Comparison of ENCODE assay signal across 10 cellular contexts in the genomic region with DNA sequence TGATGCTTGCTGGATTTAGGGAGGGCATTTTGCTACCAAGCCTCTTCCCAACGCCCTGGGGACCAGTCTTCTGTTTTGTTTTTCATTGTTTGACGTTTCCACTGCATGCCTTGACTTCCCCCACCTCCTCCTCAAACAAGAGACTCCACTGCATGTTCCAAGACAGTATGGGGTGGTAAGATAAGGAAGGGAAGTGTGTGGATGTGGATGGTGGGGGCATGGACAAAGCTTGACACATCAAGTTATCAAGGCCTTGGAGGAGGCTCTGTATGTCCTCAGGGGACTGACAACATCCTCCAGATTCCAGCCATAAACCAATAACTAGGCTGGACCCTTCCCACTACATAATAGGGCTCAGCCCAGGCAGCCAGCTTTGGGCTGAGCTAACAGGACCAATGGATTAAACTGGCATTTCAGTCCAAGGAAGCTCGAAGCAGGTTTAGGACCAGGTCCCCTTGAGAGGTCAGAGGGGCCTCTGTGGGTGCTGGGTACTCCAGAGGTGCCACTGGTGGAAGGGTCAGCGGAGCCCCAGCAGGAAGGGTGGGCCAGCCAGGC. TPM values are rescaled to one million over a fixed set of nuclear protein-coding genes. Genes with fewer than 3 reads are reported as not detected.
A peak's percentile ranks its signal among the peaks of the same experiment; 100 is the strongest.
DNase-seq lines count a peak whose midpoint lies in the region; ATAC-seq and TF ChIP-seq lines count a peak whose summit lies in the region.
"Had no signal": no experiment of that assay in that cellular context is flagged by ENCODE, and none has a peak within 500 bp of the region (broad histone marks: within the 10 kb centered on the region; RNA-seq: fewer than 3 reads in every experiment).

No MANE protein-coding gene starts in this region.

- no peak for ATAC-seq in natural killer cell treated with Interleukin-12 subunit alpha and Interleukin-12 subunit beta and Interleukin-15 and Interleukin-18, amount 100 ng/mL, for 72 hours

- H3K27me3 Mint-ChIP-seq in activated naive CD8-positive, alpha-beta T cell = no peaks in the 10 kb centered on the region
- no peaks in the 10 kb centered on the region for H3K27me3 Mint-ChIP-seq in activated naive CD8-positive, alpha-beta T cell treated with anti-CD3 and anti-CD28 coated beads for 36 hours
- H3K27me3 Mint-ChIP-seq in chondrocyte (ENCODE audit: low read depth) = no peaks in the 10 kb centered on the region
- H3K27me3 Mint-ChIP-seq in natural killer cell treated with Interleukin-12 subunit alpha and Interleukin-12 subunit beta and Interleukin-15 and Interleukin-18, amount 100 ng/mL, for 72 hours = no peaks in the 10 kb centered on the region
- H3K27me3 Mint-ChIP-seq in type B pancreatic cell = no peaks in the 10 kb centered on the region

- DNase-seq in activated naive CD8-positive, alpha-beta T cell treated with anti-CD3 and anti-CD28 coated beads for 36 hours = no peak
- DNase-seq in chondrocyte (ENCODE audit: low spot score) (no peak), type B pancreatic cell (ENCODE audit: extremely low spot score, unreplicated experiment) (no peak), GM19238 (ENCODE audit: insufficient read length, low spot score) (no peak), NCI-H226 (no peak)
- DNase-seq in natural killer cell treated with Interleukin-12 subunit alpha and Interleukin-12 subunit beta and Interleukin-15 and Interleukin-18, amount 100 ng/mL, for 72 hours (ENCODE audit: low spot score) = no peak
- no peak for DNase-seq in central memory CD4-positive, alpha-beta T cell

- peak overlapping the region; percentile 66 for H3K4me3 Mint-ChIP-seq in activated naive CD8-positive, alpha-beta T cell
- H3K4me3 Mint-ChIP-seq in activated naive CD8-positive, alpha-beta T cell treated with anti-CD3 and anti-CD28 coated beads for 36 hours = no peak overlapping the region
- H3K4me3 Mint-ChIP-seq in chondrocyte (ENCODE audit: unreplicated experiment) (no peak overlapping the region), type B pancreatic cell (peak overlapping the region; percentile 97)
- no peak overlapping the region for H3K4me3 Mint-ChIP-seq in natural killer cell treated with Interleukin-12 subunit alpha and Interleukin-12 subunit beta and Interleukin-15 and Interleukin-18, amount 100 ng/mL, for 72 hours

- no peaks in the 10 kb centered on the region for H3K36me3 Mint-ChIP-seq in activated naive CD8-positive, alpha-beta T cell
- peaks cover 26% of the 10 kb centered on the region for H3K36me3 Mint-ChIP-seq in activated naive CD8-positive, alpha-beta T cell treated with anti-CD3 and anti-CD28 coated beads for 36 hours
- H3K36me3 Mint-ChIP-seq in chondrocyte (ENCODE audit: low read depth) (peaks cover 8% of the 10 kb centered on the region), type B pancreatic cell (peaks cover 14% of the 10 kb centered on the region)
- H3K36me3 Mint-ChIP-seq in natural killer cell treated with Interleukin-12 subunit alpha and Interleukin-12 subunit beta and Interleukin-15 and Interleukin-18, amount 100 ng/mL, for 72 hours = no peaks in the 10 kb centered on the region

- no peaks in the 10 kb centered on the region for H3K9me3 Mint-ChIP-seq in activated naive CD8-positive, alpha-beta T cell (ENCODE audit: low read depth)
- no peaks in the 10 kb centered on the region for H3K9me3 Mint-ChIP-seq in activated naive CD8-positive, alpha-beta T cell treated with anti-CD3 and anti-CD28 coated beads for 36 hours
- H3K9me3 Mint-ChIP-seq in chondrocyte (ENCODE audit: low read depth) (no peaks in the 10 kb centered on the region), type B pancreatic cell (no peaks in the 10 kb centered on the region)
- H3K9me3 Mint-ChIP-seq in natural killer cell treated with Interleukin-12 subunit alpha and Interleukin-12 subunit beta and Interleukin-15 and Interleukin-18, amount 100 ng/mL, for 72 hours = no peaks in the 10 kb centered on the region

- H3K27ac Mint-ChIP-seq in activated naive CD8-positive, alpha-beta T cell = no peak overlapping the region
- no peak overlapping the region for H3K27ac Mint-ChIP-seq in activated naive CD8-positive, alpha-beta T cell treated with anti-CD3 and anti-CD28 coated beads for 36 hours
- H3K27ac Mint-ChIP-seq in chondrocyte (ENCODE audit: unreplicated experiment) (peak overlapping the region; percentile 98), type B pancreatic cell (peak overlapping the region; percentile 89)
- peak overlapping the region; percentile 6 to 51 for H3K27ac Mint-ChIP-seq in natural killer cell treated with Interleukin-12 subunit alpha and Interleukin-12 subunit beta and Interleukin-15 and Interleukin-18, amount 100 ng/mL, for 72 hours

- peaks cover 31% of the 10 kb centered on the region for H3K4me1 Mint-ChIP-seq in activated naive CD8-positive, alpha-beta T cell (ENCODE audit: low read depth)
- peaks cover 36% of the 10 kb centered on the region for H3K4me1 Mint-ChIP-seq in activated naive CD8-positive, alpha-beta T cell treated with anti-CD3 and anti-CD28 coated beads for 36 hours
- peaks cover 86% of the 10 kb centered on the region for H3K4me1 Mint-ChIP-seq in chondrocyte (ENCODE audit: low read depth)
- peaks cover 43 to 48% of the 10 kb centered on the region in 2 donors for H3K4me1 Mint-ChIP-seq in natural killer cell treated with Interleukin-12 subunit alpha and Interleukin-12 subunit beta and Interleukin-15 and Interleukin-18, amount 100 ng/mL, for 72 hours (ENCODE audit: low read depth in 2 of 2)
- H3K4me1 Mint-ChIP-seq in type B pancreatic cell (ENCODE audit: unreplicated experiment) = peaks cover 72% of the 10 kb centered on the region

- TF ChIP-seq CTCF in chondrocyte (IDR thresholded peaks at IDR 0.05) = no peak
- no peak for TF ChIP-seq CTCF in type B pancreatic cell (conservative IDR thresholded peaks at IDR 0.05)

RNA-seq across cellular contexts. Expression of gene PCDHGC5, which starts 23.0 kb away (rescaled TPM):
- total RNA-seq in activated naive CD8-positive, alpha-beta T cell treated with anti-CD3 and anti-CD28 coated beads for 36 hours = not detected
- total RNA-seq in chondrocyte (1.7 to 3.6 TPM (median 2.0 TPM) in 3 replicates), type B pancreatic cell (ENCODE audit: low replicate concordance) (0.45 and 1.9 TPM in 2 replicates)
- total RNA-seq in natural killer cell treated with Interleukin-12 subunit alpha and Interleukin-12 subunit beta and Interleukin-15 and Interleukin-18, amount 100 ng/mL, for 72 hours = under 1 TPM in 1 of 2 donors, not detected in 1; 0.17 TPM
- total RNA-seq: activated CD8-positive, alpha-beta memory T cell treated with anti-CD3 and anti-CD28 coated beads for 36 hours had no signal

RNA-seq across cellular contexts. Expression of gene PCDHGC4, which starts 27.0 kb away (rescaled TPM):
- not detected for total RNA-seq in activated naive CD8-positive, alpha-beta T cell treated with anti-CD3 and anti-CD28 coated beads for 36 hours
- total RNA-seq in chondrocyte = 0.72 to 1.8 TPM (median 1.1 TPM) in 3 replicates
- under 1 TPM in 1 of 2 donors, not detected in 1; 0.26 TPM for total RNA-seq in natural killer cell treated with Interleukin-12 subunit alpha and Interleukin-12 subunit beta and Interleukin-15 and Interleukin-18, amount 100 ng/mL, for 72 hours
- 0.38 and 4.0 TPM in 2 replicates for total RNA-seq in type B pancreatic cell (ENCODE audit: low replicate concordance)
- total RNA-seq: activated CD8-positive, alpha-beta memory T cell treated with anti-CD3 and anti-CD28 coated beads for 36 hours; HT-29 had no signal

RNA-seq across cellular contexts. Expression of gene PCDHGC3, which starts 36.1 kb away (rescaled TPM):
- total RNA-seq in activated naive CD8-positive, alpha-beta T cell treated with anti-CD3 and anti-CD28 coated beads for 36 hours = under 1 TPM in 1 of 2 experiments, not detected in 1; 0.33 TPM
- total RNA-seq in chondrocyte (68.9 to 91.8 TPM (median 90.8 TPM) in 3 replicates), type B pancreatic cell (ENCODE audit: low replicate concordance) (11.0 and 60.3 TPM in 2 replicates)
- 1 to 10 TPM in 1 of 2 donors, under 1 TPM in 1; 0.33 to 1.8 TPM for total RNA-seq in natural killer cell treated with Interleukin-12 subunit alpha and Interleukin-12 subunit beta and Interleukin-15 and Interleukin-18, amount 100 ng/mL, for 72 hours

Comparison
In these comparisons a context has a peak if more than half of its experiments do, and no peak if none do; other contexts are left out.
1. H3K4me3 Mint-ChIP-seq: peak in activated naive CD8-positive, alpha-beta T cell (single experiment) and type B pancreatic cell (single experiment); none in activated naive CD8-positive, alpha-beta T cell treated with anti-CD3 and anti-CD28 coated beads for 36 hours (single experiment), chondrocyte (single experiment) and natural killer cell treated with Interleukin-12 subunit alpha and Interleukin-12 subunit beta and Interleukin-15 and Interleukin-18, amount 100 ng/mL, for 72 hours (single experiment).
2. H3K27ac Mint-ChIP-seq: peak in chondrocyte (single experiment), natural killer cell treated with Interleukin-12 subunit alpha and Interleukin-12 subunit beta and Interleukin-15 and Interleukin-18, amount 100 ng/mL, for 72 hours (2 of 2) and type B pancreatic cell (single experiment); none in activated naive CD8-positive, alpha-beta T cell (single experiment) and activated naive CD8-positive, alpha-beta T cell treated with anti-CD3 and anti-CD28 coated beads for 36 hours (single experiment).